In genomic region chr1:234955107-234955731, GRCh38 we compare ENCODE assay signal across 8 cellular contexts.
DNase-seq lines count a peak whose midpoint lies in the region; ATAC-seq and TF ChIP-seq lines count a peak whose summit lies in the region.

No MANE protein-coding gene starts in this region.

- peaks cover 47% of the 10 kb centered on the region for H3K4me1 ChIP-seq in neural progenitor cell

- no peaks in the 10 kb centered on the region for H3K79me2 ChIP-seq in neural progenitor cell (ENCODE audit: low read depth)

- H3K4me3 ChIP-seq in neural progenitor cell: no peak overlapping the region

- H3K9me3 ChIP-seq in neural progenitor cell (ENCODE audit: low read depth): no peaks in the 10 kb centered on the region

- H3K4me2 ChIP-seq in neural progenitor cell: peak overlapping the region; percentile 31

- H3K27me3 ChIP-seq in neural progenitor cell: no peaks in the 10 kb centered on the region

- CTCF ChIA-PET in activated naive CD4-positive, alpha-beta T cell treated with anti-CD3 and anti-CD28 coated beads, Interleukin-2, amount 10 ng/mL, durations not matched to agents 7 days and 5 days (lab: Charles Lee): interaction anchor here (0.7 to 1.5 kb wide), 4 partner anchors 11 to 128 kb away, joined by 3 to 6 read pairs (median 4); no protein-coding TSS in a partner anchor

- peak overlapping the region; percentile 6 for H3K4me3 Mint-ChIP-seq in activated naive CD4-positive, alpha-beta T cell treated with anti-CD3 and anti-CD28 coated beads, Interleukin-2, amount 10 ng/mL, durations not matched to agents 7 days and 5 days
- H3K4me3 Mint-ChIP-seq in neural progenitor cell: peak overlapping the region; percentile 72

- no peaks in the 10 kb centered on the region for H4K20me1 ChIP-seq in neural progenitor cell (ENCODE audit: low read depth)

- no peak for DNase-seq in activated naive CD4-positive, alpha-beta T cell treated with anti-CD3 and anti-CD28 coated beads, Interleukin-2, amount 10 ng/mL, durations not matched to agents 7 days and 5 days
- DNase-seq in activated naive CD4-positive, alpha-beta T cell treated with anti-CD3 and anti-CD28 coated beads, Interleukin-2, amount 50 U/mL, for 16 hours: no peak
- DNase-seq in RPMI8226 (peak; percentile 93), erythroblast (lab: John Stamatoyannopoulos, UW) (peak; percentile 25 to 34), neural progenitor cell (ENCODE audit: low spot score) (no peak), NCI-H774 (lab: John Stamatoyannopoulos, UW) (no peak)

- H3K9ac ChIP-seq in neural progenitor cell: no peak overlapping the region

- no peaks in the 10 kb centered on the region for H3K9me3 Mint-ChIP-seq in activated naive CD4-positive, alpha-beta T cell treated with anti-CD3 and anti-CD28 coated beads, Interleukin-2, amount 10 ng/mL, durations not matched to agents 7 days and 5 days
- H3K9me3 Mint-ChIP-seq in neural progenitor cell: peaks cover 6% of the 10 kb centered on the region

- no peaks in the 10 kb centered on the region for H3K27me3 Mint-ChIP-seq in activated naive CD4-positive, alpha-beta T cell treated with anti-CD3 and anti-CD28 coated beads, Interleukin-2, amount 10 ng/mL, durations not matched to agents 7 days and 5 days
- H3K27me3 Mint-ChIP-seq in neural progenitor cell (ENCODE audit: insufficient read depth, low read depth): peaks cover 13% of the 10 kb centered on the region

- H3K36me3 ChIP-seq in neural progenitor cell: no peaks in the 10 kb centered on the region

- no peaks in the 10 kb centered on the region for H3K36me3 Mint-ChIP-seq in activated naive CD4-positive, alpha-beta T cell treated with anti-CD3 and anti-CD28 coated beads, Interleukin-2, amount 10 ng/mL, durations not matched to agents 7 days and 5 days
- peaks cover 1% of the 10 kb centered on the region for H3K36me3 Mint-ChIP-seq in neural progenitor cell

- no peak for TF ChIP-seq CTCF in neural progenitor cell (IDR thresholded peaks at IDR 0.05)

- ATAC-seq in HG02973 (IDR thresholded peaks at IDR 0.05; ENCODE audit: unreplicated experiment) (no peak), GM19023 (IDR thresholded peaks at IDR 0.05; ENCODE audit: unreplicated experiment) (no peak)

- peak overlapping the region; percentile 61 for H2AFZ ChIP-seq in neural progenitor cell (replicated peaks)

- no peak overlapping the region for H3K27ac ChIP-seq in neural progenitor cell

- TF ChIP-seq POLR2A in erythroblast (IDR thresholded peaks at IDR 0.05; ENCODE audit: low read length): no peak

- H3K4me1 Mint-ChIP-seq in activated naive CD4-positive, alpha-beta T cell treated with anti-CD3 and anti-CD28 coated beads, Interleukin-2, amount 10 ng/mL, durations not matched to agents 7 days and 5 days: peaks cover 42% of the 10 kb centered on the region
- peaks cover 76% of the 10 kb centered on the region for H3K4me1 Mint-ChIP-seq in neural progenitor cell

- peak overlapping the region; percentile 25 for H3K27ac Mint-ChIP-seq in activated naive CD4-positive, alpha-beta T cell treated with anti-CD3 and anti-CD28 coated beads, Interleukin-2, amount 10 ng/mL, durations not matched to agents 7 days and 5 days
- peak overlapping the region; percentile 99 for H3K27ac Mint-ChIP-seq in neural progenitor cell

- H3F3A ChIP-seq in neural progenitor cell (ENCODE audit: low read depth): peaks cover 36% of the 10 kb centered on the region

Comparison
In these comparisons a context has a peak if more than half of its experiments do, and no peak if none do; other contexts are left out.
1. DNase-seq: peak in RPMI8226 (single experiment) and erythroblast (2 of 2); none in activated naive CD4-positive, alpha-beta T cell treated with anti-CD3 and anti-CD28 coated beads, Interleukin-2, amount 10 ng/mL, durations not matched to agents 7 days and 5 days (single experiment), activated naive CD4-positive, alpha-beta T cell treated with anti-CD3 and anti-CD28 coated beads, Interleukin-2, amount 50 U/mL, for 16 hours (single experiment), neural progenitor cell (single experiment) and NCI-H774 (single experiment).